In genomic region chr15:52180851-52181450, GRCh38 we compare ENCODE assay signal across 10 cellular contexts. TPM values are rescaled to one million over a fixed set of nuclear protein-coding genes. Genes with fewer than 3 reads are reported as not detected.
DNase-seq lines count a peak whose midpoint lies in the region; ATAC-seq and TF ChIP-seq lines count a peak whose summit lies in the region.
"Had no signal": no experiment of that assay in that cellular context is flagged by ENCODE, and none has a peak within 500 bp of the region (broad histone marks: within the 10 kb centered on the region; RNA-seq: fewer than 3 reads in every experiment).

No MANE protein-coding gene starts in this region.

- H3K36me3 Mint-ChIP-seq in osteocyte (ENCODE audit: unreplicated experiment): no peaks in the 10 kb centered on the region

- peak overlapping the region; percentile 94 for H3K4me2 ChIP-seq in DOHH2 (ENCODE audit: low read length)
- peak overlapping the region; percentile 82 for H3K4me2 ChIP-seq in OCI-LY3 (ENCODE audit: low read length)

- no peak for DNase-seq in effector memory CD4-positive, alpha-beta T cell
- peak; percentile 44 for DNase-seq in osteocyte (ENCODE audit: extremely low spot score, unreplicated experiment)
- DNase-seq in HuH-7.5 (ENCODE audit: low spot score): no peak
- DNase-seq in NCI-H2081 (lab: John Stamatoyannopoulos, UW): no peak
- DNase-seq: EL, hippocampal formation had no signal

- H3K4me1 Mint-ChIP-seq in osteocyte (ENCODE audit: unreplicated experiment): peaks cover 20% of the 10 kb centered on the region

- H3K9me2 ChIP-seq in DOHH2 (replicated peaks; ENCODE audit: control insufficient read depth, low read length): no peaks in the 10 kb centered on the region

- H3K27me3 Mint-ChIP-seq in osteocyte (ENCODE audit: unreplicated experiment): no peaks in the 10 kb centered on the region

- peak overlapping the region; percentile 86 for H3K4me3 Mint-ChIP-seq in osteocyte (ENCODE audit: unreplicated experiment)

- H3K4me3 ChIP-seq in DOHH2 (ENCODE audit: low read length) (peak overlapping the region; percentile 85), OCI-LY3 (ENCODE audit: low read length) (peak overlapping the region; percentile 93)
- H3K4me3 ChIP-seq in effector memory CD4-positive, alpha-beta T cell (ENCODE audit: insufficient read depth, low read depth, low read length, poor library complexity, severe bottlenecking): peak overlapping the region; percentile 96

- H3K4me1 ChIP-seq in DOHH2 (ENCODE audit: control insufficient read depth, low read length) (peaks cover 65% of the 10 kb centered on the region), OCI-LY3 (ENCODE audit: low read length) (peaks cover 23% of the 10 kb centered on the region)
- H3K4me1 ChIP-seq in effector memory CD4-positive, alpha-beta T cell (ENCODE audit: control insufficient read depth, insufficient read depth, low read length, poor library complexity, severe bottlenecking): peaks cover 20% of the 10 kb centered on the region

- no peak for ATAC-seq in GM21381 (IDR thresholded peaks at IDR 0.05; ENCODE audit: unreplicated experiment)
- no peak for ATAC-seq in HG03139 (IDR thresholded peaks at IDR 0.05; ENCODE audit: unreplicated experiment)

- peak overlapping the region; percentile 81; the same call in 1 of the 2 replicates for H3K9ac ChIP-seq in OCI-LY3 (ENCODE audit: low read length)

- peaks cover 15% of the 10 kb centered on the region; the same call in 1 of the 2 replicates for H4K20me1 ChIP-seq in DOHH2 (ENCODE audit: control insufficient read depth, insufficient read depth, low read depth, low read length)
- peaks cover 23% of the 10 kb centered on the region for H4K20me1 ChIP-seq in OCI-LY3 (ENCODE audit: insufficient read depth, low read length)

- peaks cover 14% of the 10 kb centered on the region for H3F3A ChIP-seq in DOHH2 (ENCODE audit: control insufficient read depth, insufficient read depth)

- peaks cover 35% of the 10 kb centered on the region for H3K79me2 ChIP-seq in DOHH2 (ENCODE audit: control insufficient read depth, low read length)
- H3K79me2 ChIP-seq in OCI-LY3 (ENCODE audit: low read length): peaks cover 22% of the 10 kb centered on the region

- H3K9me3 ChIP-seq in DOHH2 (ENCODE audit: control insufficient read depth, insufficient read depth, low read length): no peaks in the 10 kb centered on the region
- H3K9me3 ChIP-seq in OCI-LY3 (ENCODE audit: insufficient read depth, low read length): no peaks in the 10 kb centered on the region
- H3K9me3 ChIP-seq in effector memory CD4-positive, alpha-beta T cell (ENCODE audit: control insufficient read depth, low read length): no peaks in the 10 kb centered on the region

- TF ChIP-seq CTCF in DOHH2 (IDR thresholded peaks at IDR 0.05; ENCODE audit: low read depth, low read length, poor library complexity, severe bottlenecking) (no peak), OCI-LY3 (IDR thresholded peaks at IDR 0.05; ENCODE audit: low read depth, low read length) (no peak), osteocyte (IDR thresholded peaks at IDR 0.05) (no peak)

- H3K36me3 ChIP-seq in DOHH2 (ENCODE audit: control insufficient read depth, low read length) (peaks cover 15% of the 10 kb centered on the region), OCI-LY3 (replicated peaks; ENCODE audit: low read depth, low read length) (no peaks in the 10 kb centered on the region)
- no peaks in the 10 kb centered on the region for H3K36me3 ChIP-seq in effector memory CD4-positive, alpha-beta T cell (ENCODE audit: control insufficient read depth, insufficient read depth, low read length)

- H3K27me3 ChIP-seq in DOHH2 (ENCODE audit: control insufficient read depth, low read length): no peaks in the 10 kb centered on the region
- H3K27me3 ChIP-seq in OCI-LY3 (ENCODE audit: low read depth, low read length): no peaks in the 10 kb centered on the region
- no peaks in the 10 kb centered on the region for H3K27me3 ChIP-seq in effector memory CD4-positive, alpha-beta T cell (replicated peaks; ENCODE audit: control insufficient read depth, insufficient read depth, low read length, poor library complexity, severe bottlenecking)

- no peak overlapping the region for H2AFZ ChIP-seq in OCI-LY3 (ENCODE audit: low read depth, low read length)

- H3K27ac Mint-ChIP-seq in osteocyte (ENCODE audit: unreplicated experiment): peak overlapping the region; percentile 54

- no peaks in the 10 kb centered on the region for H3K9me3 Mint-ChIP-seq in osteocyte (ENCODE audit: unreplicated experiment)

- peak overlapping the region; percentile 87 for H3K27ac ChIP-seq in DOHH2 (ENCODE audit: low read depth, low read length)
- no peak overlapping the region for H3K27ac ChIP-seq in OCI-LY3 (ENCODE audit: low read length)
- H3K27ac ChIP-seq in effector memory CD4-positive, alpha-beta T cell (ENCODE audit: insufficient read depth, low read length, poor library complexity, severe bottlenecking): peak overlapping the region; percentile 97

RNA-seq across cellular contexts. Expression of gene GNB5, which starts 10.2 kb away (rescaled TPM):
- 34.0 and 34.5 TPM in 2 replicates for total RNA-seq in osteocyte
